20 cellular contexts compared by ENCODE assay signal in genomic region chr2:2904721-2905340, GRCh38.
"Had no signal": no experiment of that assay in that cellular context is flagged by ENCODE, and none has a peak within 500 bp of the region (broad histone marks: within the 10 kb centered on the region; RNA-seq: fewer than 3 reads in every experiment).

No MANE protein-coding gene starts in this region.

- ATAC-seq: natural killer cell; right lobe of liver; stimulated activated memory B cell treated with anti-CD40 and anti-IgM and Interleukin-4, amounts not matched to agents 10 μg/mL and 1 μg/mL and 100 μg/mL, for 72 hours; stimulated activated naive CD8-positive, alpha-beta T cell treated with anti-CD3 and anti-CD28 coated beads, Interleukin-15, amount 100 ng/mL, for 72 hours had no signal

- H3K4me1 ChIP-seq: left ventricle myocardium inferior, right atrium auricular region, right lobe of liver, tibial nerve, uterus had no signal

- H3K4me3 ChIP-seq: left ventricle myocardium inferior, ovary, right atrium auricular region, right lobe of liver, smooth muscle cell, tibial nerve, uterus had no signal

- H3K9me3 ChIP-seq: left ventricle myocardium inferior, ovary, right atrium auricular region, right lobe of liver, tibial nerve, uterus had no signal

- H3K36me3 ChIP-seq: left ventricle myocardium inferior, ovary, right atrium auricular region, right lobe of liver, tibial nerve, uterus had no signal

- H3K27me3 ChIP-seq: ovary, right atrium auricular region, right lobe of liver, tibial nerve, uterus had no signal

- DNase-seq: hypothalamus; immature natural killer cell; left ventricle myocardium inferior; naive B cell; natural killer cell; nephron progenitor cell; ovary; right lobe of liver; stimulated activated CD4-positive, alpha-beta T cell treated with anti-CD3 and anti-CD28 coated beads, Interleukin-1b, Interleukin-23, amount 100 ng/mL, for 48 hours; stimulated activated CD4-positive, alpha-beta T cell treated with anti-CD3 and anti-CD28 coated beads, Interleukin-2, amount 100 ng/mL, for 48 hours; stimulated activated CD4-positive, alpha-beta T cell treated with anti-CD3 and anti-CD28 coated beads, Interleukin-4, amount 100 ng/mL, for 4 hours; stimulated activated CD8-positive, alpha-beta memory T cell treated with anti-CD3 and anti-CD28 coated beads, Interleukin-4, amount 100 ng/mL, for 48 hours; stimulated activated naive CD4-positive, alpha-beta T cell treated with Interleukin-2 at 50 U/mL for 16 hours; stimulated activated naive CD8-positive, alpha-beta T cell treated with anti-CD3 and anti-CD28 coated beads, Interleukin-15, amount 100 ng/mL, for 72 hours; substantia nigra; uterus had no signal

- H3K27ac ChIP-seq: left ventricle myocardium inferior, ovary, right atrium auricular region, right lobe of liver, tibial nerve, uterus had no signal
